In the genomic region with DNA sequence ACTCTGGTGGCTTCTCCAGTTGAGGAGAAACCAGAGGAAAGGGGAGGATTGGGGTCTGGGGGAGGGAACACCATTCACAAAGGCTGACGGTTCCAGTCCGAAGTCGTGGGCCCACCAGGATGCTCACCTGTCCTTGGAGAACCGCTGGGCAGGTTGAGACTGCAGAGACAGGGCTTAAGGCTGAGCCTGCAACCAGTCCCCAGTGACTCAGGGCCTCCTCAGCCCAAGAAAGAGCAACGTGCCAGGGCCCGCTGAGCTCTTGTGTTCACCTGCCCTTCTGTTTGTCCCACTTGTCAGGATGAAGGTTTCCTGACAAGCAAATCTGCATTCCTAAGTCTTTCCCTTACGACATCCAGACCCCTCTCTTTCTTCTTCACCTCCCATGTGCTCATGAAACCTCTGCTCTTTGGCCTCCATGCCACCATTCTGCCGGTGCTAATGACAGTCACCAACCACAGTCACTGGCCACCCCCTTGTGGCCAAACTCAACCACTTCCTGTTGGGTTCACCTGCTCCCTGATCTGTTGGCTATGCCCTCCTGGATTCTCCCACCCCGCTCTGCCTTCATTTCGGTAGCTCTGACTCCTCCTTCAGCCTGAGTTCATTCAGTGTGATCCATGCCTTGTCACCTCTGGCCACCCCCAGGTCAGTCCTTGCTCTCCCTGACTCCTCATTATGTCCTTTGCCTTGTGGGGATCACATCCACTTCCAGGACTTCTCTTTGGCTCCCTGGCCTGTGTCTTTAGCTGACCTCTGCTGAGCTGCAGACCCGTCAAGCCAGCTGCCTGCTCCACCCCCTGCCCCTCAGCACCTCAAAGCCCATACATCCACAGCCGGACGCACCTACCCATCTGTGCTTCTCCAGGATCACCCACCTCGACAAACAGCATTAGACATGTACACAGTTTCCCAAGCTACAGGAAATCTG, we compare ENCODE assay signal across 1 cellular context.
TF ChIP-seq lines count a peak whose summit lies in the region.

No MANE protein-coding gene starts in this region.

TF ChIP-seq in IMR-90, 13 proteins besides CTCF, POLR2A, EP300 and RAD21 (continued from another document):
- TF ChIP-seq RFX5 (IDR thresholded peaks at IDR 0.05; ENCODE audit: low read depth, low read length) = no peak
- TF ChIP-seq, protein P1, sequence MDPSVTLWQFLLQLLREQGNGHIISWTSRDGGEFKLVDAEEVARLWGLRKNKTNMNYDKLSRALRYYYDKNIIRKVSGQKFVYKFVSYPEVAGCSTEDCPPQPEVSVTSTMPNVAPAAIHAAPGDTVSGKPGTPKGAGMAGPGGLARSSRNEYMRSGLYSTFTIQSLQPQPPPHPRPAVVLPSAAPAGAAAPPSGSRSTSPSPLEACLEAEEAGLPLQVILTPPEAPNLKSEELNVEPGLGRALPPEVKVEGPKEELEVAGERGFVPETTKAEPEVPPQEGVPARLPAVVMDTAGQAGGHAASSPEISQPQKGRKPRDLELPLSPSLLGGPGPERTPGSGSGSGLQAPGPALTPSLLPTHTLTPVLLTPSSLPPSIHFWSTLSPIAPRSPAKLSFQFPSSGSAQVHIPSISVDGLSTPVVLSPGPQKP (IDR thresholded peaks at IDR 0.05; ENCODE audit: borderline replicate concordance, low read depth, low read length) = no peak
